ENCODE assay signal across 26 cellular contexts in genomic region chr1:214220891-214221290, GRCh38.
DNase-seq lines count a peak whose midpoint lies in the region; ATAC-seq, FAIRE-seq and TF ChIP-seq lines count a peak whose summit lies in the region.
"Had no signal": no experiment of that assay in that cellular context is flagged by ENCODE, and none has a peak within 500 bp of the region (broad histone marks: within the 10 kb centered on the region; RNA-seq: fewer than 3 reads in every experiment).

No MANE protein-coding gene starts in this region.

- peaks cover 43% of the 10 kb centered on the region for H3K27me3 Mint-ChIP-seq in activated T-cell treated with anti-CD3 and anti-CD28 coated beads, Interleukin-2, amount 50 U/mL, for 72 hours (ENCODE audit: low read depth)

- no peak for TF ChIP-seq RAD21 in HepG2 (CRISPR knock-in tag; IDR thresholded peaks at IDR 0.05)

- no peak overlapping the region for H3K4me3 Mint-ChIP-seq in activated T-cell treated with anti-CD3 and anti-CD28 coated beads, Interleukin-2, amount 50 U/mL, for 72 hours
- H3K4me3 Mint-ChIP-seq: CD14-positive monocyte; CD4-positive, alpha-beta T cell; CD8-positive, alpha-beta memory T cell had no signal

- H3K9ac ChIP-seq in HepG2 (ENCODE audit: insufficient read depth, low read depth, low read length) (no peak overlapping the region), PC-3 (ENCODE audit: low read length) (no peak overlapping the region), smooth muscle cell (ENCODE audit: low read depth) (no peak overlapping the region)
- H3K9ac ChIP-seq: BLaER1 treated with 17β-estradiol and CSF1 and Interleukin-3, amounts not matched to agents 10 nM and 100 nM; GM23248 had no signal

- H3K4me3 ChIP-seq in HepG2 (replicated peaks in 1 of 3; ENCODE audit: insufficient read depth in 1 of 3, low read depth in 2 of 3, low read length in 3 of 3) (no peak overlapping the region), right lobe of liver (no peak overlapping the region), PC-3 (ENCODE audit: low read length) (no peak overlapping the region), smooth muscle cell (no peak overlapping the region)
- H3K4me3 ChIP-seq: BLaER1 treated with 17β-estradiol and CSF1 and Interleukin-3, amounts not matched to agents 10 nM and 100 nM; GM12878; GM23248 had no signal

- TF ChIP-seq CTCF in HepG2 (CRISPR knock-in tag; IDR thresholded peaks at IDR 0.05) (no peak), right lobe of liver (IDR thresholded peaks at IDR 0.05) (no peak), PC-3 (conservative IDR thresholded peaks at IDR 0.05; ENCODE audit: low read depth, low read length) (no peak), smooth muscle cell (IDR thresholded peaks at IDR 0.05; ENCODE audit: borderline replicate concordance, insufficient read depth, poor library complexity, severe bottlenecking) (no peak), foreskin keratinocyte (conservative IDR thresholded peaks at IDR 0.05) (no peak)

- DNase-seq in HepG2 (ENCODE audit: low spot score), result no peak
- no peak for DNase-seq in right lobe of liver
- DNase-seq in PC-3, result peak; percentile 87
- peak; percentile 60 for DNase-seq in kidney tubule cell (ENCODE audit: low spot score)
- no peak for DNase-seq in smooth muscle cell (lab: John Stamatoyannopoulos, UW; ENCODE audit: unreplicated experiment)
- no peak for DNase-seq in activated T-cell treated with anti-CD3 and anti-CD28 coated beads, Interleukin-2, amount 50 U/mL, for 72 hours
- DNase-seq in foreskin keratinocyte, result no peak
- DNase-seq: ACHN; AML-193; BE2C; CD4-positive, alpha-beta T cell; CD8-positive, alpha-beta memory T cell; DMS 273 treated with DMSO at 0.1 percent for 48 hours; DND-41; GDM1; GM23248; H7; HCEC 1CT had no signal

- TF ChIP-seq POLR2A in HepG2 (IDR thresholded peaks at IDR 0.05; ENCODE audit: insufficient read depth in 1 of 2, low read depth in 2 of 2, low read length in 2 of 2) (no peak), right lobe of liver (IDR thresholded peaks at IDR 0.05) (no peak)

- no peak overlapping the region for H2AFZ ChIP-seq in HepG2 (ENCODE audit: low read length)
- no peak overlapping the region for H2AFZ ChIP-seq in PC-3 (ENCODE audit: low read length)
- no peak overlapping the region for H2AFZ ChIP-seq in smooth muscle cell (ENCODE audit: low read depth)
- H2AFZ ChIP-seq: GM23248 had no signal

- in situ Hi-C loops in HepG2 (cut with HindIII; ENCODE audit: extremely low pct_ligation_motif_present, low pct_unique_long_range_greater_than_20kb), result no loop called here

- POLR2A ChIA-PET in HepG2 (lab: Yijun Ruan, JAX), result no interaction called here
- POLR2A ChIA-PET in PC-3 (lab: Charles Lee; ENCODE audit: unreplicated experiment), result no interaction called here

- no peak overlapping the region for H3K27ac Mint-ChIP-seq in activated T-cell treated with anti-CD3 and anti-CD28 coated beads, Interleukin-2, amount 50 U/mL, for 72 hours
- H3K27ac Mint-ChIP-seq: CD4-positive, alpha-beta T cell; CD8-positive, alpha-beta memory T cell had no signal

- TF ChIP-seq EP300 in HepG2 (IDR thresholded peaks at IDR 0.05; ENCODE audit: low read depth in 2 of 2, low read length in 2 of 2) (no peak), HepG2 (CRISPR knock-in tag; IDR thresholded peaks at IDR 0.05; ENCODE audit: borderline replicate concordance) (no peak)

- CTCF ChIA-PET in HepG2 (lab: Yijun Ruan, JAX; ENCODE audit: low intra/inter-chr PET ratio, low total read pairs) (no interaction called here), PC-3 (lab: Charles Lee) (interaction anchor here (0.5 to 0.7 kb wide), 2 partner anchors 46 to 426 kb away, joined by 3 to 4 read pairs; no protein-coding TSS in a partner anchor)

- H3K36me3 Mint-ChIP-seq in activated T-cell treated with anti-CD3 and anti-CD28 coated beads, Interleukin-2, amount 50 U/mL, for 72 hours (ENCODE audit: insufficient read depth in 2 of 2), result no peaks in the 10 kb centered on the region
- H3K36me3 Mint-ChIP-seq: CD14-positive monocyte; CD8-positive, alpha-beta memory T cell had no signal

- no peak for FAIRE-seq in HepG2 (lab: Jason Lieb, UNC)
- FAIRE-seq: A204.1, D721Med, GM12878, GM19239, H1 had no signal

- H4K20me1 ChIP-seq in HepG2 (ENCODE audit: insufficient read depth, low read length) (no peaks in the 10 kb centered on the region), PC-3 (ENCODE audit: low read length) (no peaks in the 10 kb centered on the region), smooth muscle cell (ENCODE audit: low read depth) (no peaks in the 10 kb centered on the region)
- H4K20me1 ChIP-seq: BLaER1 treated with 17β-estradiol and CSF1 and Interleukin-3, amounts not matched to agents 10 nM and 100 nM had no signal

- ATAC-seq in HepG2 (peak; percentile 36; the same call in 1 of the 3 replicates), right lobe of liver (no peak), PC-3 (peak; percentile 61), foreskin keratinocyte (no peak)
- no peak for ATAC-seq in activated T-cell treated with anti-CD3 and anti-CD28 coated beads, Interleukin-2, amount 50 U/mL, for 72 hours (replicated peaks in 1 of 2)
- ATAC-seq: GM12878 had no signal

- H3K4me1 ChIP-seq in HepG2 (ENCODE audit: insufficient read depth, low read length) (peaks cover 21% of the 10 kb centered on the region), right lobe of liver (peaks cover 0 to 9% (median 3%) of the 10 kb centered on the region in 4 donors), PC-3 (ENCODE audit: insufficient read depth, low read length) (peaks cover 39% of the 10 kb centered on the region), smooth muscle cell (ENCODE audit: low read depth) (peaks cover 11% of the 10 kb centered on the region), foreskin keratinocyte (peaks cover 23% of the 10 kb centered on the region)
- H3K4me1 ChIP-seq: BE2C had no signal

- intact Hi-C loops in HepG2 (cut with micrococcal nuclease; ENCODE audit: unreplicated experiment), result no loop called here
- intact Hi-C loops in right lobe of liver (cut with DNase I), result no loop called here
- intact Hi-C loops in PC-3 (cut with micrococcal nuclease), result no loop called here

- H3K36me3 ChIP-seq in HepG2 (replicated peaks in 1 of 2; ENCODE audit: control insufficient read depth in 1 of 2, insufficient read depth in 2 of 2, low read length in 2 of 2) (no peaks in the 10 kb centered on the region), right lobe of liver (no peaks in the 10 kb centered on the region), PC-3 (ENCODE audit: low read depth, low read length) (no peaks in the 10 kb centered on the region), smooth muscle cell (ENCODE audit: low read depth) (no peaks in the 10 kb centered on the region)
- H3K36me3 ChIP-seq: BE2C; BLaER1 treated with 17β-estradiol and CSF1 and Interleukin-3, amounts not matched to agents 10 nM and 100 nM had no signal

- H3K9me3 Mint-ChIP-seq in activated T-cell treated with anti-CD3 and anti-CD28 coated beads, Interleukin-2, amount 50 U/mL, for 72 hours, result no peaks in the 10 kb centered on the region
- H3K9me3 Mint-ChIP-seq: CD14-positive monocyte; CD4-positive, alpha-beta T cell; CD8-positive, alpha-beta memory T cell had no signal

- no peak overlapping the region; the same call in 1 of the 2 replicates for H3K4me2 ChIP-seq in HepG2 (ENCODE audit: low read depth, low read length)
- H3K4me2 ChIP-seq in PC-3 (ENCODE audit: low read length), result peak overlapping the region; percentile 4; the same call in 1 of the 2 replicates
- H3K4me2 ChIP-seq in smooth muscle cell, result no peak overlapping the region
- H3K4me2 ChIP-seq: BLaER1 treated with 17β-estradiol and CSF1 and Interleukin-3, amounts not matched to agents 10 nM and 100 nM had no signal

- H3K9me2 ChIP-seq in PC-3 (replicated peaks; ENCODE audit: low read length), result no peaks in the 10 kb centered on the region

- no peaks in the 10 kb centered on the region for H3K4me1 Mint-ChIP-seq in activated T-cell treated with anti-CD3 and anti-CD28 coated beads, Interleukin-2, amount 50 U/mL, for 72 hours (ENCODE audit: low read depth)

- no TSS peak for BruUV-seq in HepG2 (replicated peaks; lab: Mats Ljungman, UMichigan)
- no TSS peak for BruUV-seq in PC-3 (replicated peaks; lab: Mats Ljungman, UMichigan)

- WGBS in HepG2 (ENCODE audit: low lambda C conversion rate), result 6% methylated on average over 5 of the region's 5 CpGs
- WGBS in right lobe of liver (ENCODE audit: insufficient coverage, low coverage, low lambda C conversion rate, missing lambda C conversion rate), result 92% methylated on average over 5 of the region's 5 CpGs
- 77% methylated on average over 5 of the region's 5 CpGs for WGBS in smooth muscle cell (ENCODE audit: low lambda C conversion rate)

- H3K9me3 ChIP-seq in HepG2 (ENCODE audit: low read length), result no peaks in the 10 kb centered on the region
- H3K9me3 ChIP-seq in right lobe of liver, result no peaks in the 10 kb centered on the region
- no peaks in the 10 kb centered on the region for H3K9me3 ChIP-seq in PC-3 (ENCODE audit: low read length)
- H3K9me3 ChIP-seq in smooth muscle cell (replicated peaks; ENCODE audit: low read depth), result no peaks in the 10 kb centered on the region
- H3K9me3 ChIP-seq: BE2C; BLaER1 treated with 17β-estradiol and CSF1 and Interleukin-3, amounts not matched to agents 10 nM and 100 nM had no signal

- H3K27me3 ChIP-seq in HepG2 (ENCODE audit: control insufficient read depth in 1 of 2, insufficient read depth in 2 of 2, low read length in 2 of 2), result 0 out of 5 replicates have a peak, but pooled peaks cover 0 to 6% of the 10 kb centered on the region in 2 experiments
- no peaks in the 10 kb centered on the region for H3K27me3 ChIP-seq in right lobe of liver
- no peaks in the 10 kb centered on the region for H3K27me3 ChIP-seq in PC-3 (ENCODE audit: low read length)
- peaks cover 10% of the 10 kb centered on the region for H3K27me3 ChIP-seq in smooth muscle cell (ENCODE audit: low read depth)
- H3K27me3 ChIP-seq in foreskin keratinocyte, result no peaks in the 10 kb centered on the region
- H3K27me3 ChIP-seq: BLaER1 treated with 17β-estradiol and CSF1 and Interleukin-3, amounts not matched to agents 10 nM and 100 nM had no signal

- H3K27ac ChIP-seq in HepG2 (ENCODE audit: extremely low read length, insufficient read depth, low read length) (no peak overlapping the region), right lobe of liver (no peak overlapping the region), PC-3 (ENCODE audit: low read length) (no peak overlapping the region), smooth muscle cell (ENCODE audit: low read depth) (no peak overlapping the region), foreskin keratinocyte (no peak overlapping the region)
- H3K27ac ChIP-seq: 22Rv1; BLaER1 treated with 17β-estradiol and CSF1 and Interleukin-3, amounts not matched to agents 10 nM and 100 nM; GM23248 had no signal

- H3F3A ChIP-seq in PC-3 (ENCODE audit: low read length, unreplicated experiment) (no peaks in the 10 kb centered on the region), smooth muscle cell (ENCODE audit: low read depth) (no peaks in the 10 kb centered on the region)

- H3K79me2 ChIP-seq in HepG2 (ENCODE audit: insufficient read depth, low read length), result no peaks in the 10 kb centered on the region
- H3K79me2 ChIP-seq in PC-3 (ENCODE audit: low read length), result no peaks in the 10 kb centered on the region
- H3K79me2 ChIP-seq in smooth muscle cell (ENCODE audit: low read depth), result no peaks in the 10 kb centered on the region

Comparison
In these comparisons a context has a peak if more than half of its experiments do, and no peak if none do; other contexts are left out.
1. ATAC-seq: peak in HepG2 (single experiment) and PC-3 (single experiment); none in right lobe of liver (0 of 4), activated T-cell treated with anti-CD3 and anti-CD28 coated beads, Interleukin-2, amount 50 U/mL, for 72 hours (0 of 2) and foreskin keratinocyte (single experiment).
2. DNase-seq: peak in PC-3 (single experiment) and kidney tubule cell (single experiment); none in HepG2 (single experiment), right lobe of liver (0 of 3), smooth muscle cell (single experiment), activated T-cell treated with anti-CD3 and anti-CD28 coated beads, Interleukin-2, amount 50 U/mL, for 72 hours (0 of 2) and foreskin keratinocyte (0 of 2).